ENCODE assay signal across 9 cellular contexts in the genomic region with DNA sequence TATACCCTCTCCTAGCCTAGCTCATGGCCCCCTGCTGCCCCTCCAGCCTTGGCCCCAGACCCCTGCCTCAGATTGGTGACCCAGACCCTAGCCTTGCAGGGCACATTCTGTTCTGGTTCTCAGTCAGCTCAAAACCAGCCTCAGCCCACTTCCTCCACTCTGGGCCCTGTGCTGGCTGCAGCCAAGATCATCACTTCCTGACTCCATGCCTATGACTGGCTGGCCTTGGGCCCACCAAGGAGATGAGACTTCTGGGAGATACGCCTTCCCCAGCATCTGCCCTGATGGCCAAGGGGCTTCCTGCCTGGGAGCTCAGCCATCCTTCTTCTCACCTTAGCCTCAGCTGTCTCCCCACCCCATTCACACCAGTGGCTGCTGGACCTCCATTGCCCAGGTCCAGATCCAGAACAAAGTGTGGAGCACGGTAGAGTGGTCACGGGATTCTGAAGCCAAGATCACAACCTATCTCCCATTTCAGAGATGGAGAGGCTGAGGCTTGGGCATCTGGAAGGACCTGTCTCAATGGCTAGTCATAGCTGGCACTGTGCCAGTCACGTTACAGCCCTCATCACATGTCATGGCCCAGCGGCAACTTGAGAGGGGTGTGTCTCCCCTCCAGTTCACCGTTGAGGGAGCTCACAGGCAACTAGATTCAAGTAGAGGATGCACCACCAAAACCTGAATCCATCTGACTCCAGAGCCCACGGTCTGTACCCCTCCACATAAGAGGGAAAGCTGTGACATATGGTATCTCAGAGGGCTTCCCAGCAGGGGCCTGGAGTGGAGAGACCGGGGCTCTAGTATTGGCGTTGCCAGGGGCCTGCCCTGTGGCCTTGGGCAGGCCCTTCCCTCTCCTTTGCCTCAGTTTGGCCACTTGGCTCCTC. TPM values are rescaled to one million over a fixed set of nuclear protein-coding genes. Genes with fewer than 3 reads are reported as not detected.
DNase-seq lines count a peak whose midpoint lies in the region; ATAC-seq and TF ChIP-seq lines count a peak whose summit lies in the region.
"Had no signal": no experiment of that assay in that cellular context is flagged by ENCODE, and none has a peak within 500 bp of the region (broad histone marks: within the 10 kb centered on the region; RNA-seq: fewer than 3 reads in every experiment).

No MANE protein-coding gene starts in this region.

- H3K4me1 Mint-ChIP-seq in CD4-positive, alpha-beta memory T cell = peaks cover 17 to 23% (median 23%) of the 10 kb centered on the region in 4 donors

- no peaks in the 10 kb centered on the region for H3K27me3 Mint-ChIP-seq in CD4-positive, alpha-beta memory T cell

- peak in 2 of 5 donors; percentile 9 to 36 for DNase-seq in CD4-positive, alpha-beta memory T cell
- DNase-seq in left ventricle myocardium inferior = peak; percentile 45
- peak; percentile 25 for DNase-seq in testis
- no peak for DNase-seq in islet precursor cell
- no peak for DNase-seq in hypothalamus (lab: John Stamatoyannopoulos, UW)

- TF ChIP-seq POLR2A in testis (IDR thresholded peaks at IDR 0.05) = no peak

- H3K9me3 Mint-ChIP-seq in CD4-positive, alpha-beta memory T cell = no peaks in the 10 kb centered on the region

- no peak for TF ChIP-seq RAD21 in Ishikawa (IDR thresholded peaks at IDR 0.05; ENCODE audit: low read depth)

- no peak for TF ChIP-seq EP300 in Ishikawa (IDR thresholded peaks at IDR 0.05; ENCODE audit: borderline replicate concordance)

- POLR2A ChIA-PET in CD4-positive, alpha-beta memory T cell (lab: Charles Lee; ENCODE audit: partially characterized antibody) = interaction anchor here (0.6 to 1.9 kb wide), 7 partner anchors 16 to 50 kb away, joined by 3 to 7 read pairs (median 4); partner anchors contain the start of gene GDPD5

- peak overlapping the region in 6 of 8 donors; percentile 22 to 74 (median 36) for H3K4me3 Mint-ChIP-seq in CD4-positive, alpha-beta memory T cell

- H3K36me3 Mint-ChIP-seq in CD4-positive, alpha-beta memory T cell = peaks cover 4 to 28% of the 10 kb centered on the region in 2 donors

- H3K4me3 ChIP-seq in CD4-positive, alpha-beta memory T cell (ENCODE audit: low read length in 2 of 2) = no peak overlapping the region
- H3K4me3 ChIP-seq in left ventricle myocardium inferior = peak overlapping the region; percentile 30
- no peak overlapping the region for H3K4me3 ChIP-seq in testis
- H3K4me3 ChIP-seq: cardiac muscle cell had no signal

- H3K9me3 ChIP-seq in CD4-positive, alpha-beta memory T cell (ENCODE audit: control insufficient read depth in 1 of 2, low read length in 2 of 2) = no peaks in the 10 kb centered on the region
- H3K9me3 ChIP-seq in left ventricle myocardium inferior (replicated peaks) (no peaks in the 10 kb centered on the region), testis (no peaks in the 10 kb centered on the region)

- TF ChIP-seq CTCF in VCaP (conservative IDR thresholded peaks at IDR 0.05) = no peak
- TF ChIP-seq CTCF in left ventricle myocardium inferior (IDR thresholded peaks at IDR 0.05; ENCODE audit: borderline replicate concordance) = no peak
- TF ChIP-seq CTCF in testis (IDR thresholded peaks at IDR 0.05) = no peak

- H3K27ac ChIP-seq in CD4-positive, alpha-beta memory T cell (ENCODE audit: low read depth, low read length) = peak overlapping the region; percentile 22
- peak overlapping the region; percentile 59 for H3K27ac ChIP-seq in VCaP
- peak overlapping the region; percentile 70 for H3K27ac ChIP-seq in left ventricle myocardium inferior (replicated peaks)
- H3K27ac ChIP-seq in testis = no peak overlapping the region

- WGBS in testis, 2 donors = 79 to 85% methylated on average over 4 to 9 of the region's 9 CpGs

- intact Hi-C loops in CD4-positive, alpha-beta memory T cell (cut with micrococcal nuclease) = loop anchor here (1.0 kb wide), 1 partner anchor 49 kb away; the partner anchor contains the start of gene GDPD5
- intact Hi-C loops in left ventricle myocardium inferior (cut with micrococcal nuclease) = no loop called here
- intact Hi-C loops in testis (cut with DNase I; ENCODE audit: low total_unique reads) = no loop called here

- H3K27me3 ChIP-seq in CD4-positive, alpha-beta memory T cell (ENCODE audit: insufficient read depth, low read length) = no peaks in the 10 kb centered on the region
- H3K27me3 ChIP-seq in left ventricle myocardium inferior (ENCODE audit: low read depth) (no peaks in the 10 kb centered on the region), testis (no peaks in the 10 kb centered on the region)
- H3K27me3 ChIP-seq: cardiac muscle cell had no signal

- peaks cover 6% of the 10 kb centered on the region for H3K36me3 ChIP-seq in CD4-positive, alpha-beta memory T cell (ENCODE audit: insufficient read depth, low read length)
- H3K36me3 ChIP-seq in left ventricle myocardium inferior (no peaks in the 10 kb centered on the region), testis (ENCODE audit: low read depth, missing control alignments) (no peaks in the 10 kb centered on the region)
- H3K36me3 ChIP-seq: cardiac muscle cell had no signal

- H3K27ac Mint-ChIP-seq in CD4-positive, alpha-beta memory T cell = peak overlapping the region; percentile 86 to 94 (median 89)

- no peak for ATAC-seq in GM18867 (IDR thresholded peaks at IDR 0.05; ENCODE audit: unreplicated experiment)

- CTCF ChIA-PET in CD4-positive, alpha-beta memory T cell (lab: Charles Lee; ENCODE audit: partially characterized antibody) = interaction anchor here (1.1 to 2.5 kb wide), 8 partner anchors 14 to 197 kb away, joined by 3 to 11 read pairs (median 4); partner anchors contain the start of gene GDPD5

- H3K4me1 ChIP-seq in CD4-positive, alpha-beta memory T cell (ENCODE audit: insufficient read depth, low read length) = peaks cover 24% of the 10 kb centered on the region
- H3K4me1 ChIP-seq in left ventricle myocardium inferior = peaks cover 59% of the 10 kb centered on the region
- H3K4me1 ChIP-seq in testis = no peaks in the 10 kb centered on the region

TF ChIP-seq in Ishikawa, 13 proteins besides CTCF, POLR2A, EP300 and RAD21:
- TF ChIP-seq NFIC (IDR thresholded peaks at IDR 0.05) (peak; percentile 90), MAX (IDR thresholded peaks at IDR 0.05) (0 out of 2 replicates have a peak, but pooled peaks have one; percentile 45), ZBTB7A (IDR thresholded peaks at IDR 0.05; ENCODE audit: low read depth) (no peak), YY1 (IDR thresholded peaks at IDR 0.05; ENCODE audit: low read depth) (no peak), FOXM1 (IDR thresholded peaks at IDR 0.05; ENCODE audit: borderline replicate concordance, low read depth) (no peak), CREB1 (IDR thresholded peaks at IDR 0.05; ENCODE audit: low read depth) (no peak), TEAD4 (IDR thresholded peaks at IDR 0.05) (no peak), EGR1 (IDR thresholded peaks at IDR 0.05) (no peak), REST (IDR thresholded peaks at IDR 0.05; ENCODE audit: low read depth) (no peak), TCF12 (IDR thresholded peaks at IDR 0.05; ENCODE audit: low read depth) (0 out of 2 replicates have a peak, but pooled peaks have one; percentile 7), CEBPB (IDR thresholded peaks at IDR 0.05) (no peak), TAF1 (IDR thresholded peaks at IDR 0.05; ENCODE audit: low read depth) (no peak)
- TF ChIP-seq, protein P1, sequence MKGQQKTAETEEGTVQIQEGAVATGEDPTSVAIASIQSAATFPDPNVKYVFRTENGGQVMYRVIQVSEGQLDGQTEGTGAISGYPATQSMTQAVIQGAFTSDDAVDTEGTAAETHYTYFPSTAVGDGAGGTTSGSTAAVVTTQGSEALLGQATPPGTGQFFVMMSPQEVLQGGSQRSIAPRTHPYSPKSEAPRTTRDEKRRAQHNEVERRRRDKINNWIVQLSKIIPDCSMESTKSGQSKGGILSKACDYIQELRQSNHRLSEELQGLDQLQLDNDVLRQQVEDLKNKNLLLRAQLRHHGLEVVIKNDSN (IDR thresholded peaks at IDR 0.05) = peak; percentile 69

RNA-seq across cellular contexts. Expression of gene KLHL35, which starts 43.0 kb away (rescaled TPM):
- total RNA-seq in CD4-positive, alpha-beta memory T cell = 1 to 10 TPM; 1.2 to 1.5 TPM
- 1 to 10 TPM in 1 of 2 donors, under 1 TPM in 1; 0.93 to 1.5 TPM for polyA plus RNA-seq in CD4-positive, alpha-beta memory T cell
- 0.74 TPM for total RNA-seq in left ventricle myocardium inferior
- 10 to 100 TPM; 51.2 to 58.2 TPM for total RNA-seq in testis
- polyA plus RNA-seq in testis (ENCODE audit: insufficient read depth, low read depth, low replicate concordance) = 15.4 TPM

RNA-seq across cellular contexts. Expression of gene GDPD5, which starts 49.7 kb away (rescaled TPM):
- total RNA-seq in CD4-positive, alpha-beta memory T cell = 100 to 1,000 TPM; 141 to 160 TPM
- polyA plus RNA-seq in CD4-positive, alpha-beta memory T cell = 10 to 100 TPM; 11.0 to 30.0 TPM
- total RNA-seq in left ventricle myocardium inferior = 4.4 TPM
- 10 to 100 TPM; 43.3 to 99.5 TPM for total RNA-seq in testis
- 65.8 TPM for polyA plus RNA-seq in testis (ENCODE audit: insufficient read depth, low read depth, low replicate concordance)

Comparison
In these comparisons a context has a peak if more than half of its experiments do, and no peak if none do; other contexts are left out.
1. DNase-seq: peak in left ventricle myocardium inferior (single experiment) and testis (single experiment); none in islet precursor cell (single experiment) and hypothalamus (0 of 51).
2. H3K27ac ChIP-seq: peak in CD4-positive, alpha-beta memory T cell (single experiment), VCaP (single experiment) and left ventricle myocardium inferior (single experiment); none in testis (0 of 2).
3. RNA of gene KLHL35, which starts 43.0 kb away (total RNA-seq): 51.2 to 58.2 TPM in testis; 1.2 to 1.5 TPM in CD4-positive, alpha-beta memory T cell and 0.74 TPM in left ventricle myocardium inferior (single experiment); every median in the first group is over 10 times any median in the second.